Comparison of ENCODE assay signal across 1 cellular context in genomic region chr5:82331557-82331956, GRCh38.
TF ChIP-seq lines count a peak whose summit lies in the region.

No MANE protein-coding gene starts in this region.

TF ChIP-seq in SK-N-SH treated with all-trans-retinoic acid at 6 μM for 48 hours, 23 proteins besides CTCF, POLR2A, EP300 and RAD21 (continued from another document):
- TF ChIP-seq, protein P1, sequence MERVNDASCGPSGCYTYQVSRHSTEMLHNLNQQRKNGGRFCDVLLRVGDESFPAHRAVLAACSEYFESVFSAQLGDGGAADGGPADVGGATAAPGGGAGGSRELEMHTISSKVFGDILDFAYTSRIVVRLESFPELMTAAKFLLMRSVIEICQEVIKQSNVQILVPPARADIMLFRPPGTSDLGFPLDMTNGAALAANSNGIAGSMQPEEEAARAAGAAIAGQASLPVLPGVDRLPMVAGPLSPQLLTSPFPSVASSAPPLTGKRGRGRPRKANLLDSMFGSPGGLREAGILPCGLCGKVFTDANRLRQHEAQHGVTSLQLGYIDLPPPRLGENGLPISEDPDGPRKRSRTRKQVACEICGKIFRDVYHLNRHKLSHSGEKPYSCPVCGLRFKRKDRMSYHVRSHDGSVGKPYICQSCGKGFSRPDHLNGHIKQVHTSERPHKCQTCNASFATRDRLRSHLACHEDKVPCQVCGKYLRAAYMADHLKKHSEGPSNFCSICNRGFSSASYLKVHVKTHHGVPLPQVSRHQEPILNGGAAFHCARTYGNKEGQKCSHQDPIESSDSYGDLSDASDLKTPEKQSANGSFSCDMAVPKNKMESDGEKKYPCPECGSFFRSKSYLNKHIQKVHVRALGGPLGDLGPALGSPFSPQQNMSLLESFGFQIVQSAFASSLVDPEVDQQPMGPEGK (CRISPR knock-in tag; IDR thresholded peaks at IDR 0.05; ENCODE audit: borderline replicate concordance): no peak
- no peak for TF ChIP-seq ESRRG (CRISPR knock-in tag; IDR thresholded peaks at IDR 0.05)
- no peak for TF ChIP-seq GLIS3 (CRISPR knock-in tag; IDR thresholded peaks at IDR 0.05)
- no peak for TF ChIP-seq ZNF70 (CRISPR knock-in tag; IDR thresholded peaks at IDR 0.05)
- no peak for TF ChIP-seq ZNF8 (CRISPR knock-in tag; IDR thresholded peaks at IDR 0.05)
